Comparison of ENCODE assay signal across 1 cellular context in the genomic region with DNA sequence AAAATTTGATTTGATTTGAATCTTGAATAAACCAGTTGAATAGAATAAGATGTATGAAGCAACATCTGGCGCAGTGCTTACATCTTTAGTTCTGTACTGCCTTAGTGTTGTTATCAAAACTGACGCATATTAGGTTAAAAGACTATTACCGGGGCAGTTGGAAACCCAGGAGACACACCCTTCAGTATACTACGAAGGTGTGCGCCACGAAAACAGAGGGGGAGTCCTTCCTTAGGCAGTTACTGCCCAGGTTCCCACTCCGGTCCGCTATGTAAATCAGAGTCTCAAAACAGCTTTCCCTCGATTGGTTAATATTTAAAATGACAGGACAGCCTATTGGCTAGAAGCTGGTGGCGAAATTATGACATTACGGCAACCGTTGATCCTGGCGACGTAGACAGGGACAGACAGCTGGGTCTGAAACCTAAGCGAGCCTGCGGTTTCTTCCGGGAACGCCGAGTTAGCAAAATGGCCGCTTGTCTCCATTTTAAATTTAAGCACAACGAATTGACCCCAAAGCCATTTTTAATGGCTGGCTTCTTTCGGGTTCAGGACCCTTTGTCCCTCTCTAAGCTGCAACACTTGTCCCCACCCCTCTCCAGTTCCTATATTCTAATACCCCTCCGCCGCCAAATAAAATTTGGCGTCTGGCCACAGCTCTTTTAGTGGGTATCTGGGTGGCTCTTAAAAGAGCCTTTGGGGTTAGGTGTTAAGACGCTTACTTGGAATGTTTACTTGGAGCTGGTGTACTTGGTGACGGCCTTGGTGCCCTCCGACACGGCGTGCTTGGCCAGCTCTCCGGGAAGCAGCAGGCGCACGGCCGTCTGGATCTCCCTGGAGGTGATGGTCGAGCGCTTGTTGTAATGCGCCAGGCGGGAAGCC.
TF ChIP-seq lines count a peak whose summit lies in the region.

No MANE protein-coding gene starts in this region.

TF ChIP-seq in K562, 482 proteins besides CTCF, POLR2A, EP300 and RAD21 (continued from another document):
- TF ChIP-seq, protein P1, sequence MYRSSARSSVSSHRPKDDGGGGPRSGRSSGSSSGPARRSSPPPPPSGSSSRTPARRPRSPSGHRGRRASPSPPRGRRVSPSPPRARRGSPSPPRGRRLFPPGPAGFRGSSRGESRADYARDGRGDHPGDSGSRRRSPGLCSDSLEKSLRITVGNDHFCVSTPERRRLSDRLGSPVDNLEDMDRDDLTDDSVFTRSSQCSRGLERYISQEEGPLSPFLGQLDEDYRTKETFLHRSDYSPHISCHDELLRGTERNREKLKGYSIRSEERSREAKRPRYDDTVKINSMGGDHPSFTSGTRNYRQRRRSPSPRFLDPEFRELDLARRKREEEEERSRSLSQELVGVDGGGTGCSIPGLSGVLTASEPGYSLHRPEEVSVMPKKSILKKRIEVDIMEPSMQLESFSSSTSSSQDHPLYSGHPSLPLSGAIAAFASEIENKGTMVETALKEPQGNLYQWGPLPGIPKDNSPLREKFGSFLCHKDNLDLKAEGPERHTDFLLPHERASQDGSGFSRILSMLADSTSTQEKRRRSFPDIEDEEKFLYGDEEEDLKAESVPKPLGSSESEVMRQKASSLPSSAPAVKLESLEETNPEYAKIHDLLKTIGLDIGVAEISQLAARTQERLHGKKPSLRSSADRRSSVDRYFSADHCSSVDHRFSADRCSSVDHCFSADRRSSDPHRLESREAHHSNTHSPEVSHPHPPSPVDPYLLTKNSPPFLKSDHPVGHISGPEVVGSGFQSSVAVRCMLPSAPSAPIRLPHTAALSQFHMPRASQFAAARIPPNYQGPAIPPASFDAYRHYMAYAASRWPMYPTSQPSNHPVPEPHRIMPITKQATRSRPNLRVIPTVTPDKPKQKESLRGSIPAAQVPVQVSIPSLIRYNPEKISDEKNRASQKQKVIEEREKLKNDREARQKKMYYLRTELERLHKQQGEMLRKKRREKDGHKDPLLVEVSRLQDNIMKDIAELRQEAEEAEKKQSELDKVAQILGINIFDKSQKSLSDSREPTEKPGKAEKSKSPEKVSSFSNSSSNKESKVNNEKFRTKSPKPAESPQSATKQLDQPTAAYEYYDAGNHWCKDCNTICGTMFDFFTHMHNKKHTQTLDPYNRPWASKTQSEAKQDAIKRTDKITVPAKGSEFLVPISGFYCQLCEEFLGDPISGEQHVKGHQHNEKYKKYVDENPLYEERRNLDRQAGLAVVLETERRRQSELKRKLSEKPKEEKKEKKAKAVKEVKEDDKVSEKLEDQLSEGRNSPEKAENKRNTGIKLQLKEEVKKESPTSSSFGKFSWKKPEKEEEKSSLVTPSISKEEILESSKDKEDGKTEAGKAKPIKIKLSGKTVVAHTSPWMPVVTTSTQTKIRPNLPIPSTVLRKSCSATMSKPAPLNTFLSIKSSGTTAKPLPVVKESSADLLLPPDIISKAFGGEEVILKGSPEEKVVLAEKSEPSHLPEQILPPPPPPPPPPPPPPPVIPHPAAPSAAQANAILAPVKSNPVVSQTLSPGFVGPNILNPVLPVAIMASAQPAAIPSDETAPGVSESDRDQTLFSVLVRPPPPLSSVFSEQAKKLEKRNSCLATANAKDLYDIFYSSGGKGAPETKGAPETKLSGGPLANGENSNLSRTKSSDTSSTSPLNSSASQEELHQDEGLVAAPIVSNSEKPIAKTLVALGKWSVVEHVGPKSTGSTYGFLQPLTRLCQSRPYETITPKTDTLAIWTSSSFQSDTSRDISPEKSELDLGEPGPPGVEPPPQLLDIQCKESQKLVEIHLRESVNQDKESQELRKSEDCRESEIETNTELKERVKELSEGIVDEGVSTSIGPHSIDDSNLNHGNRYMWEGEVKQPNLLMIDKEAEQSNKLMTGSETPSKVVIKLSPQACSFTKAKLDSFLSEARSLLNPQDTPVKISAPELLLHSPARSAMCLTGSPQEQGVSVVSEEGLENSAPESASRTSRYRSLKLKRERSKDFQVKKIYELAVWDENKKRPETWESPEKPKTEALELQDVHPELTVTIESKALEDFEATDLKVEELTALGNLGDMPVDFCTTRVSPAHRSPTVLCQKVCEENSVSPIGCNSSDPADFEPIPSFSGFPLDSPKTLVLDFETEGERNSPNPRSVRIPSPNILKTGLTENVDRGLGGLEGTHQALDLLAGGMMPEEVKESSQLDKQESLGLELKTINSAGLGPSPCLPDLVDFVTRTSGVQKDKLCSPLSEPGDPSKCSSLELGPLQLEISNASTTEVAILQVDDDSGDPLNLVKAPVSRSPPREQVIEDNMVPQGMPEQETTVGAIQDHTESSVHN (IDR thresholded peaks at IDR 0.05; ENCODE audit: borderline replicate concordance in 1 of 2, low read depth in 1 of 2), result peak in 1 of 2 experiments; percentile 91; a peak in 2 of 4 replicates
- TF ChIP-seq NRF1 (conservative IDR thresholded peaks at IDR 0.05 in 1 of 2, IDR thresholded peaks at IDR 0.05 in 1 of 2) (no peak; a peak in 1 of 4 replicates), MCM3 (IDR thresholded peaks at IDR 0.05) (no peak), ARNT (IDR thresholded peaks at IDR 0.05) (peak in 1 of 2 experiments; percentile 17; a peak in 2 of 4 replicates), NCOA1 (IDR thresholded peaks at IDR 0.05; ENCODE audit: low read depth) (peak; percentile 81; the same call in 1 of the 2 replicates), MECOM (CRISPR knock-in tag; IDR thresholded peaks at IDR 0.05) (peak; percentile 57; the same call in 1 of the 2 replicates), C11orf30 (IDR thresholded peaks at IDR 0.05; ENCODE audit: low read depth) (peak; percentile 89)
- TF ChIP-seq, protein P2, sequence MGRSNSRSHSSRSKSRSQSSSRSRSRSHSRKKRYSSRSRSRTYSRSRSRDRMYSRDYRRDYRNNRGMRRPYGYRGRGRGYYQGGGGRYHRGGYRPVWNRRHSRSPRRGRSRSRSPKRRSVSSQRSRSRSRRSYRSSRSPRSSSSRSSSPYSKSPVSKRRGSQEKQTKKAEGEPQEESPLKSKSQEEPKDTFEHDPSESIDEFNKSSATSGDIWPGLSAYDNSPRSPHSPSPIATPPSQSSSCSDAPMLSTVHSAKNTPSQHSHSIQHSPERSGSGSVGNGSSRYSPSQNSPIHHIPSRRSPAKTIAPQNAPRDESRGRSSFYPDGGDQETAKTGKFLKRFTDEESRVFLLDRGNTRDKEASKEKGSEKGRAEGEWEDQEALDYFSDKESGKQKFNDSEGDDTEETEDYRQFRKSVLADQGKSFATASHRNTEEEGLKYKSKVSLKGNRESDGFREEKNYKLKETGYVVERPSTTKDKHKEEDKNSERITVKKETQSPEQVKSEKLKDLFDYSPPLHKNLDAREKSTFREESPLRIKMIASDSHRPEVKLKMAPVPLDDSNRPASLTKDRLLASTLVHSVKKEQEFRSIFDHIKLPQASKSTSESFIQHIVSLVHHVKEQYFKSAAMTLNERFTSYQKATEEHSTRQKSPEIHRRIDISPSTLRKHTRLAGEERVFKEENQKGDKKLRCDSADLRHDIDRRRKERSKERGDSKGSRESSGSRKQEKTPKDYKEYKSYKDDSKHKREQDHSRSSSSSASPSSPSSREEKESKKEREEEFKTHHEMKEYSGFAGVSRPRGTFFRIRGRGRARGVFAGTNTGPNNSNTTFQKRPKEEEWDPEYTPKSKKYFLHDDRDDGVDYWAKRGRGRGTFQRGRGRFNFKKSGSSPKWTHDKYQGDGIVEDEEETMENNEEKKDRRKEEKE (IDR thresholded peaks at IDR 0.05; ENCODE audit: borderline replicate concordance in 1 of 2, control insufficient read depth in 1 of 2, low read depth in 2 of 2, low read length in 1 of 2), result peak; percentile 50 to 93; a peak in 2 of 4 replicates
- TF ChIP-seq, protein P3, sequence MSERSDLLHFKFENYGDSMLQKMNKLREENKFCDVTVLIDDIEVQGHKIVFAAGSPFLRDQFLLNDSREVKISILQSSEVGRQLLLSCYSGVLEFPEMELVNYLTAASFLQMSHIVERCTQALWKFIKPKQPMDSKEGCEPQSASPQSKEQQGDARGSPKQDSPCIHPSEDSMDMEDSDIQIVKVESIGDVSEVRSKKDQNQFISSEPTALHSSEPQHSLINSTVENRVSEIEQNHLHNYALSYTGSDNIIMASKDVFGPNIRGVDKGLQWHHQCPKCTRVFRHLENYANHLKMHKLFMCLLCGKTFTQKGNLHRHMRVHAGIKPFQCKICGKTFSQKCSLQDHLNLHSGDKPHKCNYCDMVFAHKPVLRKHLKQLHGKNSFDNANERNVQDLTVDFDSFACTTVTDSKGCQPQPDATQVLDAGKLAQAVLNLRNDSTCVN (CRISPR knock-in tag; IDR thresholded peaks at IDR 0.05), result peak; percentile 99
- TF ChIP-seq, protein P4, sequence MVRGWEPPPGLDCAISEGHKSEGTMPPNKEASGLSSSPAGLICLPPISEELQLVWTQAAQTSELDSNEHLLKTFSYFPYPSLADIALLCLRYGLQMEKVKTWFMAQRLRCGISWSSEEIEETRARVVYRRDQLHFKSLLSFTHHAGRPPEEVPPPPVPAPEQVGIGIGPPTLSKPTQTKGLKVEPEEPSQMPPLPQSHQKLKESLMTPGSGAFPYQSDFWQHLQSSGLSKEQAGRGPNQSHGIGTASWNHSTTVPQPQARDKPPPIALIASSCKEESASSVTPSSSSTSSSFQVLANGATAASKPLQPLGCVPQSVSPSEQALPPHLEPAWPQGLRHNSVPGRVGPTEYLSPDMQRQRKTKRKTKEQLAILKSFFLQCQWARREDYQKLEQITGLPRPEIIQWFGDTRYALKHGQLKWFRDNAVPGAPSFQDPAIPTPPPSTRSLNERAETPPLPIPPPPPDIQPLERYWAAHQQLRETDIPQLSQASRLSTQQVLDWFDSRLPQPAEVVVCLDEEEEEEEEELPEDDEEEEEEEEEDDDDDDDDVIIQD (CRISPR knock-in tag; IDR thresholded peaks at IDR 0.05), result no peak
- TF ChIP-seq, protein P5, sequence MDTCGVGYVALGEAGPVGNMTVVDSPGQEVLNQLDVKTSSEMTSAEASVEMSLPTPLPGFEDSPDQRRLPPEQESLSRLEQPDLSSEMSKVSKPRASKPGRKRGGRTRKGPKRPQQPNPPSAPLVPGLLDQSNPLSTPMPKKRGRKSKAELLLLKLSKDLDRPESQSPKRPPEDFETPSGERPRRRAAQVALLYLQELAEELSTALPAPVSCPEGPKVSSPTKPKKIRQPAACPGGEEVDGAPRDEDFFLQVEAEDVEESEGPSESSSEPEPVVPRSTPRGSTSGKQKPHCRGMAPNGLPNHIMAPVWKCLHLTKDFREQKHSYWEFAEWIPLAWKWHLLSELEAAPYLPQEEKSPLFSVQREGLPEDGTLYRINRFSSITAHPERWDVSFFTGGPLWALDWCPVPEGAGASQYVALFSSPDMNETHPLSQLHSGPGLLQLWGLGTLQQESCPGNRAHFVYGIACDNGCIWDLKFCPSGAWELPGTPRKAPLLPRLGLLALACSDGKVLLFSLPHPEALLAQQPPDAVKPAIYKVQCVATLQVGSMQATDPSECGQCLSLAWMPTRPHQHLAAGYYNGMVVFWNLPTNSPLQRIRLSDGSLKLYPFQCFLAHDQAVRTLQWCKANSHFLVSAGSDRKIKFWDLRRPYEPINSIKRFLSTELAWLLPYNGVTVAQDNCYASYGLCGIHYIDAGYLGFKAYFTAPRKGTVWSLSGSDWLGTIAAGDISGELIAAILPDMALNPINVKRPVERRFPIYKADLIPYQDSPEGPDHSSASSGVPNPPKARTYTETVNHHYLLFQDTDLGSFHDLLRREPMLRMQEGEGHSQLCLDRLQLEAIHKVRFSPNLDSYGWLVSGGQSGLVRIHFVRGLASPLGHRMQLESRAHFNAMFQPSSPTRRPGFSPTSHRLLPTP (IDR thresholded peaks at IDR 0.05; ENCODE audit: borderline replicate concordance, extremely low read depth, insufficient read length), result no peak
